8 cellular contexts compared by ENCODE assay signal in genomic region chr5:108381955-108382783, GRCh38. TPM values are rescaled to one million over a fixed set of nuclear protein-coding genes. Genes with fewer than 3 reads are reported as not detected.
DNase-seq lines count a peak whose midpoint lies in the region; ATAC-seq lines count a peak whose summit lies in the region.

Gene FBXL17, minus strand, starts transcription at chr5:108382098.

- no peak within 1 kb of the TSS for H2AK5ac ChIP-seq in mesenchymal stem cell (ENCODE audit: low read length, severe bottlenecking)

- H2BK5ac ChIP-seq in mesenchymal stem cell (ENCODE audit: low read depth, low read length, poor library complexity, severe bottlenecking): peak within 1 kb of the TSS; percentile 94

- H3K4me3 ChIP-seq in endocrine pancreas (ENCODE audit: control insufficient read depth, insufficient read depth, low read length): peak within 1 kb of the TSS; percentile 97
- H3K4me3 ChIP-seq in mesenchymal stem cell (ENCODE audit: insufficient read depth in 1 of 2, low read depth in 1 of 2, low read length in 2 of 2): peak within 1 kb of the TSS; percentile 79 to 83

- peak within 1 kb of the TSS; percentile 86 to 99 for H3K14ac ChIP-seq in mesenchymal stem cell (ENCODE audit: low read length in 2 of 2)

- peak within 1 kb of the TSS; percentile 98 for H4K91ac ChIP-seq in mesenchymal stem cell (ENCODE audit: low read length)

- H3K9ac ChIP-seq in endocrine pancreas (ENCODE audit: control insufficient read depth, insufficient read depth, low read length): peak within 1 kb of the TSS; percentile 100
- H3K9ac ChIP-seq in mesenchymal stem cell (ENCODE audit: low read length): peak within 1 kb of the TSS; percentile 96

- peak within 1 kb of the TSS; percentile 96 for H2AFZ ChIP-seq in mesenchymal stem cell (ENCODE audit: low read depth, low read length)

- H2BK120ac ChIP-seq in mesenchymal stem cell (ENCODE audit: low read depth, low read length): peak within 1 kb of the TSS; percentile 99

- H3K18ac ChIP-seq in mesenchymal stem cell (ENCODE audit: low read depth in 1 of 2, low read length in 2 of 2): peak within 1 kb of the TSS; percentile 87 to 98

- 1% methylated on average over 63 of the region's 82 CpGs for WGBS in mesenchymal stem cell

- peak within 1 kb of the TSS; percentile 99 for H4K8ac ChIP-seq in mesenchymal stem cell (ENCODE audit: low read length)

- H3K36me3 ChIP-seq in endocrine pancreas (ENCODE audit: control insufficient read depth, insufficient read depth, low read length) (no peaks in the 10 kb centered on the region), mesenchymal stem cell (ENCODE audit: control insufficient read depth in 1 of 2, insufficient read depth in 2 of 2, low read depth in 1 of 2, low read length in 2 of 2) (no peaks in the 10 kb centered on the region)

- H3K4me2 ChIP-seq in mesenchymal stem cell (ENCODE audit: low read length, poor library complexity, severe bottlenecking): peak within 1 kb of the TSS; percentile 87

- H2BK12ac ChIP-seq in mesenchymal stem cell (ENCODE audit: low read length in 2 of 2): peak within 1 kb of the TSS; percentile 39 to 91

- peaks cover 15% of the 10 kb centered on the region for H3K79me1 ChIP-seq in mesenchymal stem cell (replicated peaks; ENCODE audit: low read length, poor library complexity, severe bottlenecking)

- peak within 1 kb of the TSS; percentile 75 to 94 for H3K4ac ChIP-seq in mesenchymal stem cell (ENCODE audit: low read depth in 1 of 2, low read length in 2 of 2)

- H3K4me1 ChIP-seq in endocrine pancreas (ENCODE audit: control insufficient read depth, insufficient read depth, low read length) (peaks cover 14% of the 10 kb centered on the region), mesenchymal stem cell (ENCODE audit: control insufficient read depth, insufficient read depth, low read depth, low read length) (no peaks in the 10 kb centered on the region)

- H3K23ac ChIP-seq in mesenchymal stem cell (ENCODE audit: low read length in 2 of 2): peak within 1 kb of the TSS in 1 of 2 experiments; percentile 96

- H3K27ac ChIP-seq in mesenchymal stem cell (ENCODE audit: low read length, poor library complexity, severe bottlenecking): peak within 1 kb of the TSS; percentile 76

- no peaks in the 10 kb centered on the region for H3K9me3 ChIP-seq in endocrine pancreas (ENCODE audit: control insufficient read depth, low read length)
- no peaks in the 10 kb centered on the region for H3K9me3 ChIP-seq in mesenchymal stem cell (ENCODE audit: control insufficient read depth, low read length)

- DNase-seq in CMK (ENCODE audit: low read depth) (peak; percentile 85), HS-5 (ENCODE audit: low read depth) (peak; percentile 85), NOMO-1 treated with DMSO at 0.1 percent for 48 hours (lab: John Stamatoyannopoulos, UW; ENCODE audit: unreplicated experiment) (peak; percentile 93), mesenchymal stem cell (peak; percentile 97)
- DNase-seq in activated CD8-positive, alpha-beta memory T cell treated with anti-CD3 and anti-CD28 coated beads for 48 hours (ENCODE audit: low read depth in 2 of 3, low spot score in 2 of 3): peak; percentile 63 to 77 (median 74)
- DNase-seq in stimulated activated CD8-positive, alpha-beta memory T cell treated with anti-CD3 and anti-CD28 coated beads, Interleukin-15, amount 100 ng/mL, for 1 hour (ENCODE audit: low read depth): peak; percentile 73

- H2BK15ac ChIP-seq in mesenchymal stem cell (ENCODE audit: low read depth, poor library complexity, severe bottlenecking): peak within 1 kb of the TSS; percentile 98

- no peaks in the 10 kb centered on the region for H3K27me3 ChIP-seq in endocrine pancreas (ENCODE audit: control insufficient read depth, insufficient read depth, low read length)
- H3K27me3 ChIP-seq in mesenchymal stem cell (ENCODE audit: control insufficient read depth in 1 of 2, insufficient read depth in 1 of 2, low read length in 2 of 2): no peaks in the 10 kb centered on the region

- ATAC-seq in GM19468 (IDR thresholded peaks at IDR 0.05; ENCODE audit: extremely low read depth, unreplicated experiment): peak; percentile 82

RNA-seq across cellular contexts. Expression of gene FBXL17, which starts in this region (rescaled TPM):
- 8.7 TPM for polyA plus RNA-seq in mesenchymal stem cell (2013, experiment 1 of 2)
- polyA plus RNA-seq in mesenchymal stem cell (2013, experiment 2 of 2): 9.1 TPM

Comparison
In these comparisons a context has a peak if more than half of its experiments do, and no peak if none do; other contexts are left out.
1. Peak in every context shown above with its lines: DNase-seq, ATAC-seq, H3K4me3 ChIP-seq and H3K27ac ChIP-seq.